Comparison of ENCODE assay signal across 2 cellular contexts in the genomic region with DNA sequence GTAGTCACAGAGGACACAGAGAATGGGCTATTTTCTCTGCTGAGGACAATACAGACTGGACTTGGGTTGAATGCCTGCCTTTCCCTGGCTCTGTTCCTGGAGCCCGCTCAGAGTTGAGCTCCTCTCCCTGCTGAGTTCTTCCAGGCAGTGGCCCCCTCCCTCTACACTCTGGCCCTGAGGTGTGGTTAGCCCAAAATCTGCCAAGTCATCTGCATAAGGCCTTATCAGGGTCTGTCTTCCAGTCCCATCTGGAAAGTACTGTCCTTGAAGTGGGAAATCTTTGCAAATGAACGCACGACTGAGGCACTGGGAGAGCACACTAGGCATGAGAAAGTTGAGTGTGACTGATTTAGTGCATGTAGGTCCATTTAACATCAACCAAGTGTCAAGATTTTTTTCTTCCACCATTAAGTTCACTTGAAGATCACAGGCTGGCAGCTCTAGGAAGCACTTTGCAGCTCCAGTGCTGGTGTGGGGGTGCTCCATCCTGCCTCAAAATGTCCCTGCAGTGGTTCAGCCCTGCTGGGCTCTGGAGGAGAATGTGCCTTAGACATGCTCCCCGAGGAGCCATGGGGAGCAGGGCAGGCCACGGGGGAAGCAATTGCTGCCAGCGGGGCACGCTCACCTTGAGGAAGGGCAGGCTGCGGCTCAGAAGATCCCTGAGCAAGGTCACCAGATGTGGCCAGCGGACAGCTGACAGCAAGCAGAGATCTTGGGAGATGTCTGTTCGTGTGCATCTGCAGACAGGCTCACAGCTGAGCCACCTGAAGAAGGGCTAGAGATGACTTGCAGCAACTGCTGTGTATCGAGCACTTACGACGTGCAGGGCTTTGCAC.
TF ChIP-seq lines count a peak whose summit lies in the region.

No MANE protein-coding gene starts in this region.

TF ChIP-seq in IMR-90, 13 proteins besides CTCF, POLR2A, EP300 and RAD21:
- TF ChIP-seq BHLHE40 (IDR thresholded peaks at IDR 0.05; ENCODE audit: low read depth, low read length) (no peak), MXI1 (IDR thresholded peaks at IDR 0.05; ENCODE audit: borderline replicate concordance, low read depth, low read length) (no peak), MAZ (IDR thresholded peaks at IDR 0.05; ENCODE audit: borderline replicate concordance, low read depth, low read length) (no peak), NFE2L2 (IDR thresholded peaks at IDR 0.05; ENCODE audit: low read depth, low read length) (peak; percentile 46; the same call in 1 of the 2 replicates), CEBPB (IDR thresholded peaks at IDR 0.05; ENCODE audit: low read depth, low read length) (no peak)
- TF ChIP-seq, protein P1, sequence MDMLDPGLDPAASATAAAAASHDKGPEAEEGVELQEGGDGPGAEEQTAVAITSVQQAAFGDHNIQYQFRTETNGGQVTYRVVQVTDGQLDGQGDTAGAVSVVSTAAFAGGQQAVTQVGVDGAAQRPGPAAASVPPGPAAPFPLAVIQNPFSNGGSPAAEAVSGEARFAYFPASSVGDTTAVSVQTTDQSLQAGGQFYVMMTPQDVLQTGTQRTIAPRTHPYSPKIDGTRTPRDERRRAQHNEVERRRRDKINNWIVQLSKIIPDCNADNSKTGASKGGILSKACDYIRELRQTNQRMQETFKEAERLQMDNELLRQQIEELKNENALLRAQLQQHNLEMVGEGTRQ (IDR thresholded peaks at IDR 0.05; ENCODE audit: low read depth, low read length): no peak

TF ChIP-seq in GM12878, 131 proteins besides CTCF, POLR2A, EP300 and RAD21:
- TF ChIP-seq ETV6 (conservative IDR thresholded peaks at IDR 0.05 in 1 of 2, IDR thresholded peaks at IDR 0.05 in 1 of 2; ENCODE audit: borderline replicate concordance in 1 of 2, low read depth in 1 of 2): peak in 1 of 2 experiments; percentile 70; a peak in 1 of 4 replicates
- peak; percentile 82 for TF ChIP-seq CREM (IDR thresholded peaks at IDR 0.05; ENCODE audit: low read depth)
- TF ChIP-seq ZBED1 (IDR thresholded peaks at IDR 0.05; ENCODE audit: borderline replicate concordance): peak; percentile 68; the same call in 1 of the 2 replicates
- peak; percentile 47; the same call in 1 of the 2 replicates for TF ChIP-seq CBFB (IDR thresholded peaks at IDR 0.05; ENCODE audit: low read depth)
- TF ChIP-seq SPI1 (IDR thresholded peaks at IDR 0.05; ENCODE audit: borderline replicate concordance, insufficient read depth, low read depth, low read length): no peak
- no peak for TF ChIP-seq TCF7 (IDR thresholded peaks at IDR 0.05; ENCODE audit: borderline replicate concordance)
- peak; percentile 75 for TF ChIP-seq JUNB (IDR thresholded peaks at IDR 0.05)
- peak; percentile 71; the same call in 1 of the 2 replicates for TF ChIP-seq IRF4 (IDR thresholded peaks at IDR 0.05; ENCODE audit: low read depth, low read length)
- peak; percentile 60 for TF ChIP-seq EED (IDR thresholded peaks at IDR 0.05; ENCODE audit: low read depth)
- TF ChIP-seq, protein P2, sequence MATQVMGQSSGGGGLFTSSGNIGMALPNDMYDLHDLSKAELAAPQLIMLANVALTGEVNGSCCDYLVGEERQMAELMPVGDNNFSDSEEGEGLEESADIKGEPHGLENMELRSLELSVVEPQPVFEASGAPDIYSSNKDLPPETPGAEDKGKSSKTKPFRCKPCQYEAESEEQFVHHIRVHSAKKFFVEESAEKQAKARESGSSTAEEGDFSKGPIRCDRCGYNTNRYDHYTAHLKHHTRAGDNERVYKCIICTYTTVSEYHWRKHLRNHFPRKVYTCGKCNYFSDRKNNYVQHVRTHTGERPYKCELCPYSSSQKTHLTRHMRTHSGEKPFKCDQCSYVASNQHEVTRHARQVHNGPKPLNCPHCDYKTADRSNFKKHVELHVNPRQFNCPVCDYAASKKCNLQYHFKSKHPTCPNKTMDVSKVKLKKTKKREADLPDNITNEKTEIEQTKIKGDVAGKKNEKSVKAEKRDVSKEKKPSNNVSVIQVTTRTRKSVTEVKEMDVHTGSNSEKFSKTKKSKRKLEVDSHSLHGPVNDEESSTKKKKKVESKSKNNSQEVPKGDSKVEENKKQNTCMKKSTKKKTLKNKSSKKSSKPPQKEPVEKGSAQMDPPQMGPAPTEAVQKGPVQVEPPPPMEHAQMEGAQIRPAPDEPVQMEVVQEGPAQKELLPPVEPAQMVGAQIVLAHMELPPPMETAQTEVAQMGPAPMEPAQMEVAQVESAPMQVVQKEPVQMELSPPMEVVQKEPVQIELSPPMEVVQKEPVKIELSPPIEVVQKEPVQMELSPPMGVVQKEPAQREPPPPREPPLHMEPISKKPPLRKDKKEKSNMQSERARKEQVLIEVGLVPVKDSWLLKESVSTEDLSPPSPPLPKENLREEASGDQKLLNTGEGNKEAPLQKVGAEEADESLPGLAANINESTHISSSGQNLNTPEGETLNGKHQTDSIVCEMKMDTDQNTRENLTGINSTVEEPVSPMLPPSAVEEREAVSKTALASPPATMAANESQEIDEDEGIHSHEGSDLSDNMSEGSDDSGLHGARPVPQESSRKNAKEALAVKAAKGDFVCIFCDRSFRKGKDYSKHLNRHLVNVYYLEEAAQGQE (IDR thresholded peaks at IDR 0.05; ENCODE audit: low read depth, low read length): no peak
- peak; percentile 98 for TF ChIP-seq TCF3 (IDR thresholded peaks at IDR 0.05; ENCODE audit: borderline replicate concordance, insufficient read depth, low read depth, low read length)
- no peak for TF ChIP-seq IKZF2 (IDR thresholded peaks at IDR 0.05)
- TF ChIP-seq MEF2A (IDR thresholded peaks at IDR 0.05; ENCODE audit: insufficient read depth, low read depth, low read length): peak; percentile 71; the same call in 1 of the 2 replicates
- peak; percentile 61; the same call in 1 of the 2 replicates for TF ChIP-seq BCL11A (IDR thresholded peaks at IDR 0.05; ENCODE audit: low read depth, low read length)
- peak; percentile 58; the same call in 1 of the 2 replicates for TF ChIP-seq TARDBP (IDR thresholded peaks at IDR 0.05; ENCODE audit: borderline replicate concordance)
- no peak for TF ChIP-seq NFYA (IDR thresholded peaks at IDR 0.05; ENCODE audit: borderline replicate concordance, low read depth, low read length)
- TF ChIP-seq PRDM15 (CRISPR knock-in tag; IDR thresholded peaks at IDR 0.05): peak; percentile 49; the same call in 1 of the 2 replicates
- TF ChIP-seq TCF12 (IDR thresholded peaks at IDR 0.05; ENCODE audit: low read depth, low read length): peak; percentile 96
- 0 out of 2 replicates have a peak, but pooled peaks have one; percentile 16 for TF ChIP-seq GATAD2B (conservative IDR thresholded peaks at IDR 0.05; ENCODE audit: low read depth)
- peak; percentile 83 for TF ChIP-seq MLLT1 (IDR thresholded peaks at IDR 0.05)
- 0 out of 2 replicates have a peak, but pooled peaks have one; percentile 30 for TF ChIP-seq DPF2 (IDR thresholded peaks at IDR 0.05)
- no peak for TF ChIP-seq SREBF2 (IDR thresholded peaks at IDR 0.05; ENCODE audit: low read length)
